Comparison of ENCODE assay signal across 8 cellular contexts in the genomic region with DNA sequence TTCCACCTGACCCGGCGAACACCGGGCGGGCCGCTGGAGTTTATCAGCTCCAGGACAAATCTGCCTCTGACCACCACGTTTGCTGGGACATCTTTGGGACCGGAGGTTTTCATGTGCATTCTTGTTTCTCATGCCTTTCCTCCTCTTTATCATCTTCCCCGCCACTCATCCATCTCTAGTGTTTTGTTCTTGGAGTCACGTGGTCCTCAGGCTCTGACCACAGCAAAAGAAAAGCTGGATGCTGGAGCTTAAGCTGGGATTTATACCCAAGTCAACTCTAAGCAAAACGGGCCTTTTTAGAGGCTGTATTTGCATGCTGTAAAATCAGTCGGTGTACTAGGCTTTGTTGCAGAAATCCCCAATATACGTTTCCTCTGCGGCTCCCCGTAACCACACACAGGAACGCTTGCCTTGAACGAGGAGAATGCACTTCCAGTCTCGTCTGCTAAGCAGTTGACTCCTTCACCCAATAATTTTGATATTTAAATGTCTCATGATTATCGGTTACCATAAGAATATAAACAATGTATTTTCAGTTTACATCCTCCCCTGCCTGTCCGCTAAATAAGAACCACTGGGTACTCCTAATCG. TPM values are rescaled to one million over a fixed set of nuclear protein-coding genes. Genes with fewer than 3 reads are reported as not detected.
A peak's percentile ranks its signal among the peaks of the same experiment; 100 is the strongest.
DNase-seq lines count a peak whose midpoint lies in the region; ATAC-seq and TF ChIP-seq lines count a peak whose summit lies in the region.

No MANE protein-coding gene starts in this region.

- H3K27ac ChIP-seq in PC-9 (peak overlapping the region; percentile 64), mammary epithelial cell (ENCODE audit: insufficient read depth, low read depth, low read length) (peak overlapping the region; percentile 21), substantia nigra (ENCODE audit: low read depth, low read length, poor library complexity, severe bottlenecking) (peak overlapping the region; percentile 86)

- H4K20me1 ChIP-seq in PC-9 (ENCODE audit: insufficient read depth) (peaks cover 25% of the 10 kb centered on the region), mammary epithelial cell (ENCODE audit: insufficient read depth, low read length) (no peaks in the 10 kb centered on the region)

- H3K36me3 ChIP-seq in PC-9 (ENCODE audit: low read depth) (peaks cover 44% of the 10 kb centered on the region), mammary epithelial cell (ENCODE audit: insufficient read depth, low read length) (peaks cover 27% of the 10 kb centered on the region)

- no peak overlapping the region for H3K9ac ChIP-seq in mammary epithelial cell (ENCODE audit: insufficient read depth, low read length)

- H3K9me2 ChIP-seq in PC-9 (ENCODE audit: insufficient read depth): no peaks in the 10 kb centered on the region

- H3K79me2 ChIP-seq in PC-9 (ENCODE audit: low read depth) (peaks cover 79% of the 10 kb centered on the region), mammary epithelial cell (ENCODE audit: insufficient read depth, low read length) (peaks cover 89% of the 10 kb centered on the region)

- no TSS peak for BruUV-seq in PC-9 (replicated peaks; lab: Mats Ljungman, UMichigan)
- BruUV-seq in mammary epithelial cell (replicated peaks; lab: Mats Ljungman, UMichigan): no TSS peak

- TF ChIP-seq CTCF in PC-9 (conservative IDR thresholded peaks at IDR 0.05): 0 out of 2 replicates have a peak, but pooled peaks have one; percentile 5
- TF ChIP-seq CTCF in mammary epithelial cell (conservative IDR thresholded peaks at IDR 0.05 in 1 of 2, IDR thresholded peaks at IDR 0.05 in 1 of 2; ENCODE audit: extremely low read depth in 1 of 2, insufficient read depth in 1 of 2, low read depth in 1 of 2, low read length in 2 of 2): no peak

- POLR2A ChIA-PET in PC-9 (lab: Charles Lee; ENCODE audit: unreplicated experiment): interaction anchor here (0.6 kb wide), 1 partner anchor 908 kb away, joined by 4 read pairs; a partner anchor contains a TSS

- dilution Hi-C loops in mammary epithelial cell (cut with HindIII; ENCODE audit: low sequenced_read_pairs): loop anchor here (5.0 kb wide), 1 partner anchor 177 kb away; no protein-coding TSS in a partner anchor

- CTCF ChIA-PET in PC-9 (lab: Charles Lee): interaction anchor here (0.6 kb wide), 1 partner anchor 639 kb away, joined by 3 read pairs; no protein-coding TSS in a partner anchor
- CTCF ChIA-PET in mammary epithelial cell (lab: Charles Lee; ENCODE audit: low non-redundant PET): no interaction called here

- in situ Hi-C loops in mammary epithelial cell (cut with MboI; ENCODE audit: low sequenced_read_pairs in 2 of 2): no loop called here

- ATAC-seq in HG02885 (IDR thresholded peaks at IDR 0.05; ENCODE audit: poor library complexity, unreplicated experiment) (peak; percentile 3), left lobe of liver (peak; percentile 10)

- peak overlapping the region; percentile 89 for H3K4me2 ChIP-seq in PC-9
- H3K4me2 ChIP-seq in mammary epithelial cell (ENCODE audit: insufficient read depth, low read depth, low read length): peak overlapping the region; percentile 85

- H3F3A ChIP-seq in PC-9 (ENCODE audit: insufficient read depth, low read depth): peaks cover 13% of the 10 kb centered on the region

- H2AFZ ChIP-seq in PC-9 (peak overlapping the region; percentile 90), mammary epithelial cell (ENCODE audit: low read depth, low read length) (peak overlapping the region; percentile 86)

- no peaks in the 10 kb centered on the region for H3K9me3 ChIP-seq in PC-9 (ENCODE audit: insufficient read depth, low read depth)
- H3K9me3 ChIP-seq in mammary epithelial cell (replicated peaks; ENCODE audit: insufficient read depth, low read length): peaks cover 3% of the 10 kb centered on the region

- H3K4me3 ChIP-seq in GM08714 (ENCODE audit: low read length) (peak overlapping the region; percentile 96), PC-9 (peak overlapping the region; percentile 70), mammary epithelial cell (replicated peaks in 1 of 3; ENCODE audit: insufficient read depth in 1 of 3, low read depth in 2 of 3, low read length in 3 of 3) (peak overlapping the region; percentile 69 to 86 (median 74))

- H3K27me3 ChIP-seq in PC-9 (ENCODE audit: insufficient read depth, low read depth) (no peaks in the 10 kb centered on the region), mammary epithelial cell (ENCODE audit: insufficient read depth, low read length) (no peaks in the 10 kb centered on the region)

- H3K4me1 ChIP-seq in PC-9 (replicated peaks; ENCODE audit: insufficient read depth) (peaks cover 19% of the 10 kb centered on the region), mammary epithelial cell (ENCODE audit: insufficient read depth, low read length) (peaks cover 17% of the 10 kb centered on the region)

- intact Hi-C loops in PC-9 (cut with micrococcal nuclease; ENCODE audit: unreplicated experiment): no loop called here
- intact Hi-C loops in mammary epithelial cell (cut with micrococcal nuclease): loop anchor here (2.0 to 5.0 kb wide), 3 partner anchors 84 to 952 kb away; a partner anchor contains a TSS

- DNase-seq in PC-9: no peak
- no peak for DNase-seq in mammary epithelial cell
- DNase-seq in left lobe of liver (ENCODE audit: low spot score): no peak
- DNase-seq in substantia nigra (lab: John Stamatoyannopoulos, UW): peak in 19 of 49 donors; percentile 7 to 68 (median 34)
- no peak for DNase-seq in NCI-H1694 (lab: John Stamatoyannopoulos, UW)
- no peak for DNase-seq in GF-D8 (lab: John Stamatoyannopoulos, UW)

- 34% methylated on average over 13 of the region's 20 CpGs for WGBS in mammary epithelial cell (ENCODE audit: low coverage, missing lambda C conversion rate)

RNA-seq across cellular contexts. Expression of a gene that starts 0.6 kb away (rescaled TPM):
- total RNA-seq in PC-9 (2021): 153 and 163 TPM in 2 replicates
- 10 to 100 TPM; 13.5 to 47.7 TPM for total RNA-seq in mammary epithelial cell
- 127 TPM for polyA plus RNA-seq in mammary epithelial cell
- polyA minus RNA-seq in mammary epithelial cell: 17.7 TPM
- total RNA-seq in left lobe of liver: 27.0 TPM

RNA-seq across cellular contexts. Expression of a gene that starts 0.9 kb away (rescaled TPM):
- total RNA-seq in PC-9 (2021) (143 and 145 TPM in 2 replicates), mammary epithelial cell (10 to 100 TPM; 47.2 to 82.2 TPM), left lobe of liver (31.1 TPM)
- polyA plus RNA-seq in mammary epithelial cell: 117 TPM
- polyA minus RNA-seq in mammary epithelial cell: 54.6 TPM

Comparison
In these comparisons a context has a peak if more than half of its experiments do, and no peak if none do; other contexts are left out.
1. H3K27ac ChIP-seq: peak in every context shown above with its lines; median percentile 86 in substantia nigra; 64 in PC-9; 21 in mammary epithelial cell.